In the genomic region with DNA sequence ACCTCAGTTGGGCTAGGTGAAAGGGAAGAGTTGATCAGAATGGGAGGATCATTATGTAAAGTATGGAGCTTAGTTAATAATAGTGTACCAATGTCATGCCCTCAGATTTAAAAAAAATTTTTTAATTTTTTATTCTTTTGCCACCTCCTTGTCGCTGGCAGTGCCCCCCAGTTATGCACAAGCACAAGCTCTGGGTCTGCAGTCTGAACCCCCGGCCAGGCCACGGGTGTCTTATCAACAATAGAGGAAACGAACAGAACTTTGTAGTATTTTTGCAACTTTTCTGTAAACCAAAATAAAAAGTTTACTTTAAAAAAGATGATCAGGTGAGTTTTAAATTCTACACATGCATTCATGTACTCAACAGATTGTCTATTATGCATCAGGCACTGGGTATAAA, we compare ENCODE assay signal across 13 cellular contexts. TPM values are rescaled to one million over a fixed set of nuclear protein-coding genes. Genes with fewer than 3 reads are reported as not detected.
A peak's percentile ranks its signal among the peaks of the same experiment; 100 is the strongest.
DNase-seq lines count a peak whose midpoint lies in the region; ATAC-seq, FAIRE-seq and TF ChIP-seq lines count a peak whose summit lies in the region.
"Had no signal": no experiment of that assay in that cellular context is flagged by ENCODE, and none has a peak within 500 bp of the region (broad histone marks: within the 10 kb centered on the region; RNA-seq: fewer than 3 reads in every experiment).

No MANE protein-coding gene starts in this region.

- no peak overlapping the region for H3K4me3 Mint-ChIP-seq in dendritic cell treated with granulocyte-macrophage colony-stimulating factor and Interleukin-4, amounts not matched to agents 40 ng/mL and 50 ng/mL, for 4 days
- H3K4me3 Mint-ChIP-seq in CD14-positive monocyte, result no peak overlapping the region

- no peak for ATAC-seq in GM21619 (IDR thresholded peaks at IDR 0.05; ENCODE audit: unreplicated experiment)

- TF ChIP-seq POLR2A in NB4 (IDR thresholded peaks at IDR 0.05; ENCODE audit: extremely low read depth, insufficient read length), result no peak

- FAIRE-seq in GM18507 (lab: Jason Lieb, UNC), result peak; percentile 35
- FAIRE-seq: astrocyte had no signal

- no peaks in the 10 kb centered on the region for H3K9me3 Mint-ChIP-seq in dendritic cell treated with granulocyte-macrophage colony-stimulating factor and Interleukin-4, amounts not matched to agents 40 ng/mL and 50 ng/mL, for 4 days
- H3K9me3 Mint-ChIP-seq in CD14-positive monocyte, result no peaks in the 10 kb centered on the region

- intact Hi-C loops in dendritic cell treated with granulocyte-macrophage colony-stimulating factor and Interleukin-4, amounts not matched to agents 40 ng/mL and 50 ng/mL, for 4 days (cut with micrococcal nuclease), result loop anchor here (2.0 to 10.0 kb wide), 3 partner anchors 19 to 503 kb away; a partner anchor contains a TSS
- intact Hi-C loops in posterior vena cava (cut with DNase I), result no loop called here
- intact Hi-C loops in CD14-positive monocyte (cut with micrococcal nuclease), result loop anchor here in 1 of 2 donors (5.0 to 10.0 kb wide), 2 partner anchors 34 to 197 kb away; no protein-coding TSS in a partner anchor

- no peaks in the 10 kb centered on the region for H3K27me3 Mint-ChIP-seq in dendritic cell treated with granulocyte-macrophage colony-stimulating factor and Interleukin-4, amounts not matched to agents 40 ng/mL and 50 ng/mL, for 4 days
- peaks cover 0 to 4% (median 0%) of the 10 kb centered on the region in 3 donors for H3K27me3 Mint-ChIP-seq in CD14-positive monocyte (ENCODE audit: low read depth in 3 of 3)

- peak overlapping the region; percentile 93 for H3K27ac Mint-ChIP-seq in dendritic cell treated with granulocyte-macrophage colony-stimulating factor and Interleukin-4, amounts not matched to agents 40 ng/mL and 50 ng/mL, for 4 days
- peak overlapping the region in 1 of 7 donors; percentile 95 for H3K27ac Mint-ChIP-seq in CD14-positive monocyte

- H3K36me3 Mint-ChIP-seq in dendritic cell treated with granulocyte-macrophage colony-stimulating factor and Interleukin-4, amounts not matched to agents 40 ng/mL and 50 ng/mL, for 4 days (ENCODE audit: low read depth), result peaks cover 11% of the 10 kb centered on the region
- peaks cover 0 to 3% of the 10 kb centered on the region in 2 donors for H3K36me3 Mint-ChIP-seq in CD14-positive monocyte

- peak overlapping the region; percentile 61 for H3K4me3 ChIP-seq in NB4 (ENCODE audit: low read depth, low read length)

- peaks cover 37% of the 10 kb centered on the region for H3K4me1 Mint-ChIP-seq in dendritic cell treated with granulocyte-macrophage colony-stimulating factor and Interleukin-4, amounts not matched to agents 40 ng/mL and 50 ng/mL, for 4 days (ENCODE audit: low read depth)
- peaks cover 48% of the 10 kb centered on the region for H3K4me1 Mint-ChIP-seq in CD14-positive monocyte

- DNase-seq in GM18507 (ENCODE audit: extremely low spot score, insufficient read length, low read depth), result no peak
- no peak for DNase-seq in NB4 (ENCODE audit: low read depth)
- DNase-seq in posterior vena cava (ENCODE audit: low spot score), result peak; percentile 48
- no peak for DNase-seq in HPDE6-E6E7 (ENCODE audit: extremely low spot score)
- no peak for DNase-seq in DMS153 (lab: John Stamatoyannopoulos, UW)
- DNase-seq in CD14-positive monocyte (ENCODE audit: low spot score), result no peak
- DNase-seq: left ventricle myocardium inferior, NCI-H446 treated with DMSO at 0.1 percent for 48 hours had no signal

- TF ChIP-seq CTCF in NB4 (IDR thresholded peaks at IDR 0.05; ENCODE audit: low read depth, low read length) (no peak), CD14-positive monocyte (IDR thresholded peaks at IDR 0.05) (no peak)

RNA-seq across cellular contexts. Expression of a gene that starts 1.4 kb away (rescaled TPM):
- total RNA-seq in posterior vena cava, result 10 to 100 TPM; 23.4 to 41.6 TPM
- polyA plus RNA-seq in CD14-positive monocyte, result 10 to 100 TPM; 28.0 to 57.9 TPM

RNA-seq across cellular contexts. Expression of a gene that starts 27.7 kb away (rescaled TPM):
- total RNA-seq in posterior vena cava, result 10 to 100 TPM; 70.6 to 72.4 TPM
- 10 to 100 TPM; 68.4 to 84.1 TPM for polyA plus RNA-seq in CD14-positive monocyte

RNA-seq across cellular contexts. Expression of a gene that starts 51.9 kb away (rescaled TPM):
- not detected for total RNA-seq in posterior vena cava
- not detected for polyA plus RNA-seq in CD14-positive monocyte
- total RNA-seq: astrocyte, left ventricle myocardium inferior, pulmonary artery endothelial cell, SJSA1 had no signal
